In genomic region chr22:44256860-44257560, GRCh38 we compare ENCODE assay signal across 15 cellular contexts. TPM values are rescaled to one million over a fixed set of nuclear protein-coding genes. Genes with fewer than 3 reads are reported as not detected.
"Had no signal": no experiment of that assay in that cellular context is flagged by ENCODE, and none has a peak within 500 bp of the region (broad histone marks: within the 10 kb centered on the region; RNA-seq: fewer than 3 reads in every experiment).

No MANE protein-coding gene starts in this region.

- H3K27ac ChIP-seq: dorsolateral prefrontal cortex, esophagus squamous epithelium, thoracic aorta had no signal

- H3K4me3 ChIP-seq: dorsolateral prefrontal cortex, esophagus squamous epithelium, thoracic aorta had no signal

- H3K4me1 Mint-ChIP-seq: activated T-helper 17 cell treated with anti-CD3 and anti-CD28 coated beads, Interleukin-2, amount 50 U/mL, for 72 hours had no signal

- H3K4me3 Mint-ChIP-seq: activated T-helper 17 cell treated with anti-CD3 and anti-CD28 coated beads, Interleukin-2, amount 50 U/mL, for 72 hours; natural killer cell had no signal

- H3K4me1 ChIP-seq: esophagus squamous epithelium had no signal

- ATAC-seq: activated naive CD4-positive, alpha-beta T cell treated with anti-CD3 and anti-CD28 coated beads, Interleukin-2, amount 50 U/mL, for 72 hours; activated T-helper 17 cell treated with anti-CD3 and anti-CD28 coated beads, Interleukin-2, amount 50 U/mL, for 72 hours; left lobe of liver; natural killer cell; stimulated activated naive CD8-positive, alpha-beta T cell treated with anti-CD3 and anti-CD28 coated beads, Interleukin-15, Interleukin-2, amounts not matched to agents 100 U/mL and 50 U/mL, for 24 hours had no signal

- H3K36me3 Mint-ChIP-seq: activated naive CD4-positive, alpha-beta T cell treated with anti-CD3 and anti-CD28 coated beads, Interleukin-2, amount 50 U/mL, for 72 hours; natural killer cell had no signal

- H3K27ac Mint-ChIP-seq: activated naive CD4-positive, alpha-beta T cell treated with anti-CD3 and anti-CD28 coated beads, Interleukin-2, amount 50 U/mL, for 72 hours; activated T-helper 17 cell treated with anti-CD3 and anti-CD28 coated beads, Interleukin-2, amount 50 U/mL, for 72 hours; natural killer cell had no signal

- H3K9me3 Mint-ChIP-seq: activated naive CD4-positive, alpha-beta T cell treated with anti-CD3 and anti-CD28 coated beads, Interleukin-2, amount 50 U/mL, for 72 hours; activated T-helper 17 cell treated with anti-CD3 and anti-CD28 coated beads, Interleukin-2, amount 50 U/mL, for 72 hours; natural killer cell had no signal

- H3K9me3 ChIP-seq: esophagus squamous epithelium, thoracic aorta had no signal

- DNase-seq: activated CD4-positive, alpha-beta T cell treated with anti-CD3 and anti-CD28 coated beads for 1 hour; activated CD4-positive, alpha-beta T cell treated with anti-CD3 and anti-CD28 coated beads, Interleukin-2, amount 50 U/mL, for 48 hours; activated T-cell treated with anti-CD3 and anti-CD28 coated beads for 4 hours; esophagus squamous epithelium; foreskin fibroblast; mammary epithelial cell; natural killer cell; nucleus accumbens; stimulated activated CD4-positive, alpha-beta T cell treated with anti-CD3 and anti-CD28 coated beads, Interleukin-2, amount 100 ng/mL, for 48 hours; stimulated activated naive CD8-positive, alpha-beta T cell treated with anti-CD3 and anti-CD28 coated beads, Interleukin-15, Interleukin-2, amounts not matched to agents 100 U/mL and 50 U/mL, for 24 hours had no signal

- H3K36me3 ChIP-seq: esophagus squamous epithelium, thoracic aorta had no signal

RNA-seq across cellular contexts. Expression of gene SHISAL1, which starts 55.7 kb away (rescaled TPM):
- total RNA-seq: activated naive CD4-positive, alpha-beta T cell treated with anti-CD3 and anti-CD28 coated beads, Interleukin-2, amount 50 U/mL, for 72 hours; activated T-helper 17 cell treated with anti-CD3 and anti-CD28 coated beads, Interleukin-2, amount 50 U/mL, for 72 hours; natural killer cell had no signal
